In the genomic region with DNA sequence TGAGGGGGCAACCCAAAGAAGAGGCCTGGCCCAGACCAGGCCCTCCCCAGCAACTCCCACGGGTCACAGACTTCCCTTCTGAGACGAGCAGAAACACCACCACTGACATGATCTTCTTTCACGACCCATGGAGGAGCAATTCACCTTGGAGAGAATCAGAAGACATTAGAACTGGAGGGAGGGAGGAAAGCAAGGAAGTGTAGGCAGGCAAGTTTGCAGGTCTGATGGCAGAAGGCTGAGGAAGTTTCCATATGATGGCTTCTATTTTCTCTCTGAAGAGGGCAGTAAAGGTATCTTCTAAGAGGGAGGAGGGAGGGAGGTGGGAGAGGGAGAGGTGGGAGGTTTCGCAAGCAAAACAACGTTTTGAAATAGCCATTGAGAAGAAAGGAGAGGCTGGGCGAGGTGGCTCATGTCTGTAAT, we compare ENCODE assay signal across 1 cellular context.
TF ChIP-seq lines count a peak whose summit lies in the region.

No MANE protein-coding gene starts in this region.

TF ChIP-seq in GM23338, 12 proteins besides CTCF, POLR2A, EP300 and RAD21 (continued from another document):
- TF ChIP-seq ZNF462 (CRISPR knock-in tag; IDR thresholded peaks at IDR 0.05) (no peak), ZNF331 (CRISPR knock-in tag; IDR thresholded peaks at IDR 0.05; ENCODE audit: low read depth) (no peak), EZH2 (IDR thresholded peaks at IDR 0.05; ENCODE audit: low read depth, unreplicated experiment) (no peak), EZH2phosphoT487 (IDR thresholded peaks at IDR 0.05; ENCODE audit: unreplicated experiment) (no peak), POLR2AphosphoS5 (IDR thresholded peaks at IDR 0.05; ENCODE audit: low read depth) (no peak), JUNB (IDR thresholded peaks at IDR 0.05; ENCODE audit: unreplicated experiment) (no peak)
